In genomic region chr5:96149546-96149945, GRCh38 we compare ENCODE assay signal across 15 cellular contexts.
DNase-seq lines count a peak whose midpoint lies in the region; ATAC-seq, FAIRE-seq and TF ChIP-seq lines count a peak whose summit lies in the region.
"Had no signal": no experiment of that assay in that cellular context is flagged by ENCODE, and none has a peak within 500 bp of the region (broad histone marks: within the 10 kb centered on the region; RNA-seq: fewer than 3 reads in every experiment).

No MANE protein-coding gene starts in this region.

- H4K8ac ChIP-seq in IMR-90 (ENCODE audit: low read depth in 2 of 2, low read length in 2 of 2): peak overlapping the region in 1 of 2 experiments; percentile 60; a peak in 2 of 4 replicates

- no CpG with 5 or more reads among the region's 1 CpG for WGBS in IMR-90 (ENCODE audit: extremely low coverage in 2 of 2, insufficient read length in 1 of 2), 2 experiments

- H2AK5ac ChIP-seq in IMR-90 (ENCODE audit: low read depth, low read length): no peak overlapping the region

- no peak for TF ChIP-seq RAD21 in IMR-90 (IDR thresholded peaks at IDR 0.05; ENCODE audit: low read length)

- TF ChIP-seq CTCF in IMR-90 (conservative IDR thresholded peaks at IDR 0.05; ENCODE audit: low read depth, low read length): no peak
- TF ChIP-seq CTCF in astrocyte (IDR thresholded peaks at IDR 0.05; ENCODE audit: insufficient read depth, low read depth, low read length): no peak
- no peak for TF ChIP-seq CTCF in fibroblast of villous mesenchyme (IDR thresholded peaks at IDR 0.05; ENCODE audit: insufficient read depth, low read depth, low read length)

- intact Hi-C loops in IMR-90 (cut with micrococcal nuclease) (loop anchor here (5.0 to 10.0 kb wide), 2 partner anchors 188 to 295 kb away; no protein-coding TSS in a partner anchor), posterior vena cava (cut with DNase I) (loop anchor here in 1 of 2 donors (10.0 kb wide), 1 partner anchor 1255 kb away; no protein-coding TSS in a partner anchor)

- H3K27me3 ChIP-seq in IMR-90 (ENCODE audit: control insufficient read depth, insufficient read depth, low read length) (no peaks in the 10 kb centered on the region), astrocyte (ENCODE audit: insufficient read depth, low read length) (no peaks in the 10 kb centered on the region)

- no peak overlapping the region for H3K4me2 ChIP-seq in IMR-90 (ENCODE audit: low read depth, low read length)
- H3K4me2 ChIP-seq in astrocyte (ENCODE audit: low read length): no peak overlapping the region

- peak; percentile 62 for DNase-seq in IMR-90
- no peak for DNase-seq in astrocyte (ENCODE audit: low read depth)
- peak; percentile 32 for DNase-seq in fibroblast of villous mesenchyme (ENCODE audit: low read depth)
- no peak for DNase-seq in stimulated activated CD4-positive, alpha-beta T cell treated with anti-CD3 and anti-CD28 coated beads, Interleukin-2, amount 100 ng/mL, for 24 hours
- no peak for DNase-seq in posterior vena cava (ENCODE audit: low spot score)
- DNase-seq in stimulated activated CD4-positive, alpha-beta T cell treated with anti-CD3 and anti-CD28 coated beads, Interleukin-4, amount 100 ng/mL, for 1 hour: no peak
- DNase-seq: activated CD4-positive, CD25-positive, alpha-beta regulatory T cell; activated naive CD4-positive, alpha-beta T cell treated with Interleukin-2 at 50 U/mL for 16 hours; Kasumi-1; NCI-H2029; NCI-H774 had no signal

- H3K4me3 Mint-ChIP-seq in astrocyte (ENCODE audit: unreplicated experiment): no peak overlapping the region

- H4K5ac ChIP-seq in IMR-90 (ENCODE audit: low read depth, low read length): peak overlapping the region; percentile 96

- peaks cover 24% of the 10 kb centered on the region for H3K4me1 Mint-ChIP-seq in astrocyte (ENCODE audit: low read depth, unreplicated experiment)

- H3K27ac Mint-ChIP-seq in astrocyte (ENCODE audit: unreplicated experiment): peak overlapping the region; percentile 77

- CTCF ChIA-PET in IMR-90 (lab: Yijun Ruan, JAX): interaction anchor here (1.1 kb wide), 3 partner anchors 11 to 187 kb away, joined by 3 to 4 read pairs (median 4); no protein-coding TSS in a partner anchor

- H3K14ac ChIP-seq in IMR-90 (replicated peaks; ENCODE audit: low read depth, low read length): peak overlapping the region; percentile 27; the same call in 1 of the 2 replicates

- BruUV-seq in IMR-90 (replicated peaks; lab: Mats Ljungman, UMichigan): no TSS peak

- FAIRE-seq in astrocyte (lab: Jason Lieb, UNC): no peak
- FAIRE-seq: G401.6, GM19239, islet of Langerhans had no signal

- H3K36me3 ChIP-seq in IMR-90 (ENCODE audit: control insufficient read depth, insufficient read depth, low read length) (no peaks in the 10 kb centered on the region), astrocyte (ENCODE audit: insufficient read depth, low read length) (no peaks in the 10 kb centered on the region)

- peak overlapping the region; percentile 72; the same call in 1 of the 2 replicates for H4K91ac ChIP-seq in IMR-90 (ENCODE audit: insufficient read depth, low read depth, low read length)

- peak overlapping the region; percentile 26; the same call in 1 of the 2 replicates for H3K56ac ChIP-seq in IMR-90 (ENCODE audit: extremely low read depth, insufficient read depth, low read length)

- H2BK20ac ChIP-seq in IMR-90 (ENCODE audit: low read depth, low read length): peak overlapping the region; percentile 73

- 0 out of 2 replicates have a peak overlapping the region, but pooled peaks have one; percentile 74 for H3K23ac ChIP-seq in IMR-90 (ENCODE audit: low read depth, low read length)

- H2AK9ac ChIP-seq in IMR-90 (replicated peaks; ENCODE audit: low read depth, low read length, poor library complexity): no peak overlapping the region

- peak overlapping the region; percentile 96 for H3K18ac ChIP-seq in IMR-90 (ENCODE audit: low read depth, low read length)

- H3K27me3 Mint-ChIP-seq in astrocyte (ENCODE audit: low read depth, unreplicated experiment): no peaks in the 10 kb centered on the region

- H3K79me1 ChIP-seq in IMR-90 (ENCODE audit: low read depth in 1 of 2, low read length in 2 of 2): no peaks in the 10 kb centered on the region; a peak in 1 of 4 replicates

- no peak overlapping the region for H2BK5ac ChIP-seq in IMR-90 (ENCODE audit: low read depth, low read length, poor library complexity, severe bottlenecking)

- H3K9me1 ChIP-seq in IMR-90 (ENCODE audit: insufficient read depth, low read length): peaks cover 19% of the 10 kb centered on the region

- dilution Hi-C loops in IMR-90 (cut with HindIII; ENCODE audit: low sequenced_read_pairs, unreplicated experiment): no loop called here

- peak overlapping the region; percentile 32; the same call in 1 of the 2 replicates for H3K27ac ChIP-seq in IMR-90 (ENCODE audit: insufficient read depth, low read length)
- H3K27ac ChIP-seq in astrocyte (ENCODE audit: low read depth, low read length): no peak overlapping the region

- H3K36me3 Mint-ChIP-seq in astrocyte (ENCODE audit: low read depth, unreplicated experiment): no peaks in the 10 kb centered on the region

- TF ChIP-seq POLR2A in IMR-90 (IDR thresholded peaks at IDR 0.05; ENCODE audit: low read depth, low read length): no peak

- H2BK120ac ChIP-seq in IMR-90 (ENCODE audit: low read depth, low read length): peak overlapping the region; percentile 90

- H2AFZ ChIP-seq in IMR-90 (replicated peaks; ENCODE audit: low read length, poor library complexity) (no peak overlapping the region), astrocyte (ENCODE audit: low read depth, low read length) (no peak overlapping the region)

- H3K9me3 Mint-ChIP-seq in astrocyte (ENCODE audit: unreplicated experiment): no peaks in the 10 kb centered on the region

- ATAC-seq in IMR-90 (ENCODE audit: low read depth) (peak; percentile 17), HG03045 (IDR thresholded peaks at IDR 0.05; ENCODE audit: unreplicated experiment) (no peak)

- in situ Hi-C loops in IMR-90 (cut with MboI; ENCODE audit: low sequenced_read_pairs): no loop called here

- POLR2A ChIA-PET in IMR-90 (lab: Charles Lee; ENCODE audit: unreplicated experiment): interaction anchor here (0.6 kb wide), 2 partner anchors 105 to 106 kb away, joined by 3 read pairs; no protein-coding TSS in a partner anchor

- 0 out of 3 replicates have a peak overlapping the region, but pooled peaks have one; percentile 77 for H2BK15ac ChIP-seq in IMR-90 (ENCODE audit: low read depth, low read length)

- H3K9ac ChIP-seq in IMR-90 (ENCODE audit: low read depth, low read length) (no peak overlapping the region), astrocyte (ENCODE audit: low read length) (no peak overlapping the region)

- H3K4me1 ChIP-seq in IMR-90 (ENCODE audit: control insufficient read depth, insufficient read depth, low read length) (peaks cover 22% of the 10 kb centered on the region), astrocyte (ENCODE audit: insufficient read depth, low read length) (no peaks in the 10 kb centered on the region)

- no peaks in the 10 kb centered on the region for H4K20me1 ChIP-seq in IMR-90 (ENCODE audit: insufficient read depth, low read length)
- no peaks in the 10 kb centered on the region for H4K20me1 ChIP-seq in astrocyte (ENCODE audit: insufficient read depth, low read length)

- no peaks in the 10 kb centered on the region for H3K79me2 ChIP-seq in astrocyte (ENCODE audit: insufficient read depth, low read length)

- H3K9me3 ChIP-seq in IMR-90 (ENCODE audit: control insufficient read depth, insufficient read depth, low read length) (no peaks in the 10 kb centered on the region), astrocyte (ENCODE audit: insufficient read depth, low read depth, low read length) (no peaks in the 10 kb centered on the region)

- H3K4me3 ChIP-seq in IMR-90 (ENCODE audit: insufficient read depth, low read depth, low read length) (no peak overlapping the region), astrocyte (ENCODE audit: insufficient read depth, low read depth, low read length) (no peak overlapping the region), fibroblast of villous mesenchyme (ENCODE audit: low read depth, low read length) (no peak overlapping the region)

- peak overlapping the region; percentile 63 for H3K4ac ChIP-seq in IMR-90 (ENCODE audit: low read depth, low read length)

TF ChIP-seq in IMR-90, 13 proteins besides CTCF, POLR2A, EP300 and RAD21:
- TF ChIP-seq RCOR1 (IDR thresholded peaks at IDR 0.05; ENCODE audit: insufficient replicate concordance, low read length): no peak
- peak; percentile 67; the same call in 1 of the 2 replicates for TF ChIP-seq NFE2L2 (IDR thresholded peaks at IDR 0.05; ENCODE audit: low read depth, low read length)
- peak; percentile 35; the same call in 1 of the 2 replicates for TF ChIP-seq MAFK (IDR thresholded peaks at IDR 0.05; ENCODE audit: low read depth, low read length)
- TF ChIP-seq ELK1 (IDR thresholded peaks at IDR 0.05; ENCODE audit: borderline replicate concordance, low read depth, low read length): no peak
- no peak for TF ChIP-seq CHD1 (IDR thresholded peaks at IDR 0.05; ENCODE audit: low read depth, low read length)
- TF ChIP-seq CEBPB (IDR thresholded peaks at IDR 0.05; ENCODE audit: low read depth, low read length): peak; percentile 23; the same call in 1 of the 2 replicates

Comparison
In these comparisons a context has a peak if more than half of its experiments do, and no peak if none do; other contexts are left out.
1. DNase-seq: peak in IMR-90 (single experiment) and fibroblast of villous mesenchyme (single experiment); none in astrocyte (single experiment), stimulated activated CD4-positive, alpha-beta T cell treated with anti-CD3 and anti-CD28 coated beads, Interleukin-2, amount 100 ng/mL, for 24 hours (0 of 2), posterior vena cava (single experiment) and stimulated activated CD4-positive, alpha-beta T cell treated with anti-CD3 and anti-CD28 coated beads, Interleukin-4, amount 100 ng/mL, for 1 hour (single experiment).